21 cellular contexts compared by ENCODE assay signal in genomic region chr20:24381886-24382285, GRCh38.
DNase-seq lines count a peak whose midpoint lies in the region; ATAC-seq, FAIRE-seq and TF ChIP-seq lines count a peak whose summit lies in the region.
"Had no signal": no experiment of that assay in that cellular context is flagged by ENCODE, and none has a peak within 500 bp of the region (broad histone marks: within the 10 kb centered on the region; RNA-seq: fewer than 3 reads in every experiment).

No MANE protein-coding gene starts in this region.

- H3K9me3 ChIP-seq in tibial artery: no peaks in the 10 kb centered on the region
- H3K9me3 ChIP-seq: BLaER1 treated with 17β-estradiol and CSF1 and Interleukin-3, amounts not matched to agents 10 nM and 100 nM had no signal

- no peaks in the 10 kb centered on the region for H3K36me3 ChIP-seq in tibial artery
- H3K36me3 ChIP-seq: BLaER1 treated with 17β-estradiol and CSF1 and Interleukin-3, amounts not matched to agents 10 nM and 100 nM had no signal

- no peak overlapping the region for H3K27ac Mint-ChIP-seq in activated naive CD4-positive, alpha-beta T cell treated with anti-CD3 and anti-CD28 coated beads, Interleukin-2, amount 50 U/mL, for 72 hours
- H3K27ac Mint-ChIP-seq: B cell; CD8-positive, alpha-beta T cell; GM23338; HFFc6; IgD-negative memory B cell had no signal

- ATAC-seq in activated naive CD4-positive, alpha-beta T cell treated with anti-CD3 and anti-CD28 coated beads, Interleukin-2, amount 50 U/mL, for 72 hours: no peak
- ATAC-seq in GM19397 (IDR thresholded peaks at IDR 0.05; ENCODE audit: unreplicated experiment): no peak
- ATAC-seq: CD8-positive, alpha-beta T cell; GM23338; HCT116; HepG2 had no signal

- peak; percentile 25 for FAIRE-seq in D721Med (lab: Jason Lieb, UNC)
- FAIRE-seq: GM12892, GM18507, HepG2 had no signal

- H3K36me3 Mint-ChIP-seq in activated naive CD4-positive, alpha-beta T cell treated with anti-CD3 and anti-CD28 coated beads, Interleukin-2, amount 50 U/mL, for 72 hours: no peaks in the 10 kb centered on the region
- H3K36me3 Mint-ChIP-seq: CD8-positive, alpha-beta T cell; IgD-negative memory B cell had no signal

- H3K9me3 Mint-ChIP-seq in activated naive CD4-positive, alpha-beta T cell treated with anti-CD3 and anti-CD28 coated beads, Interleukin-2, amount 50 U/mL, for 72 hours: no peaks in the 10 kb centered on the region
- H3K9me3 Mint-ChIP-seq: CD8-positive, alpha-beta T cell; GM23338; HFFc6; IgD-negative memory B cell had no signal

- H3K4me1 ChIP-seq in tibial artery: peaks cover 0 to 42% (median 19%) of the 10 kb centered on the region in 4 donors

- TF ChIP-seq CTCF in D721Med (IDR thresholded peaks at IDR 0.05; ENCODE audit: insufficient read depth, missing control alignments) (no peak), tibial artery (IDR thresholded peaks at IDR 0.05) (no peak)

- H3K4me3 ChIP-seq in tibial artery: no peak overlapping the region
- H3K4me3 ChIP-seq: BLaER1 treated with 17β-estradiol and CSF1 and Interleukin-3, amounts not matched to agents 10 nM and 100 nM; GM23338 had no signal

- DNase-seq in D721Med (ENCODE audit: insufficient read length, low spot score) (no peak), NCI-H82 (lab: John Stamatoyannopoulos, UW) (peak; percentile 83), cerebellum (ENCODE audit: low spot score) (peak; percentile 21), tibial artery (no peak), NCI-H748 treated with DMSO at 0.1 percent for 48 hours (lab: John Stamatoyannopoulos, UW) (no peak)
- DNase-seq in activated naive CD4-positive, alpha-beta T cell treated with anti-CD3 and anti-CD28 coated beads, Interleukin-2, amount 50 U/mL, for 72 hours (ENCODE audit: low spot score in 2 of 2): no peak
- DNase-seq: Calu3; CD8-positive, alpha-beta T cell; DMS 273 treated with DMSO at 0.1 percent for 48 hours; GDM1; H7; HFFc6 had no signal

- H3K27ac ChIP-seq in tibial artery: peak overlapping the region; percentile 39 to 50
- H3K27ac ChIP-seq: BLaER1 treated with 17β-estradiol and CSF1 and Interleukin-3, amounts not matched to agents 10 nM and 100 nM had no signal

- intact Hi-C loops in tibial artery (cut with DNase I; ENCODE audit: low total_unique reads): no loop called here

- no peaks in the 10 kb centered on the region for H3K27me3 ChIP-seq in tibial artery
- H3K27me3 ChIP-seq: BLaER1 treated with 17β-estradiol and CSF1 and Interleukin-3, amounts not matched to agents 10 nM and 100 nM had no signal

Comparison
In these comparisons a context has a peak if more than half of its experiments do, and no peak if none do; other contexts are left out.
1. DNase-seq: peak in NCI-H82 (single experiment) and cerebellum (single experiment); none in D721Med (single experiment), tibial artery (0 of 2), activated naive CD4-positive, alpha-beta T cell treated with anti-CD3 and anti-CD28 coated beads, Interleukin-2, amount 50 U/mL, for 72 hours (0 of 2) and NCI-H748 treated with DMSO at 0.1 percent for 48 hours (single experiment).